In genomic region chr10:103451871-103452713, GRCh38 we compare ENCODE assay signal across 8 cellular contexts. TPM values are rescaled to one million over a fixed set of nuclear protein-coding genes. Genes with fewer than 3 reads are reported as not detected.
DNase-seq lines count a peak whose midpoint lies in the region; ATAC-seq and TF ChIP-seq lines count a peak whose summit lies in the region.

Gene CALHM2, minus strand, starts transcription at chr10:103452370. Its CDS starts 2,429 bp downstream, at chr10:103449941.

- WGBS in upper lobe of left lung, 2 donors: 0 to 2% methylated on average over 10 to 37 of the region's 43 CpGs

- peaks cover 26 to 45% (median 29%) of the 10 kb centered on the region in 4 donors for H3K4me1 ChIP-seq in upper lobe of left lung

- H3K27ac Mint-ChIP-seq in activated naive CD4-positive, alpha-beta T cell treated with anti-CD3 and anti-CD28 coated beads, Interleukin-2, amount 50 U/mL, for 72 hours: peak within 1 kb of the TSS; percentile 60 to 78

- peak in 3 of 4 donors; percentile 21 to 54 (median 40) for TF ChIP-seq POLR2A in upper lobe of left lung (IDR thresholded peaks at IDR 0.05)

- H3K9me3 ChIP-seq in upper lobe of left lung: no peaks in the 10 kb centered on the region

- no peaks in the 10 kb centered on the region for H3K27me3 ChIP-seq in upper lobe of left lung

- no peak for TF ChIP-seq CTCF in upper lobe of left lung (IDR thresholded peaks at IDR 0.05)

- intact Hi-C loops in head of caudate nucleus (cut with DNase I): no loop called here
- intact Hi-C loops in posterior cingulate gyrus (cut with DNase I): no loop called here

- no peaks in the 10 kb centered on the region for H3K9me3 Mint-ChIP-seq in activated naive CD4-positive, alpha-beta T cell treated with anti-CD3 and anti-CD28 coated beads, Interleukin-2, amount 50 U/mL, for 72 hours

- H3K36me3 ChIP-seq in upper lobe of left lung: peaks cover 0 to 26% (median 18%) of the 10 kb centered on the region in 4 donors

- peak; percentile 72 for ATAC-seq in GM18909 (IDR thresholded peaks at IDR 0.05; ENCODE audit: poor library complexity, unreplicated experiment)
- ATAC-seq in HG03280 (IDR thresholded peaks at IDR 0.05; ENCODE audit: unreplicated experiment): peak; percentile 72
- peak; percentile 73 to 76 for ATAC-seq in activated naive CD4-positive, alpha-beta T cell treated with anti-CD3 and anti-CD28 coated beads, Interleukin-2, amount 50 U/mL, for 72 hours
- ATAC-seq in upper lobe of left lung (ENCODE audit: low FRiP score in 2 of 2): peak; percentile 61 to 86

- DNase-seq in AG08395 (ENCODE audit: low spot score) (peak; percentile 81), SK-N-DZ (ENCODE audit: low spot score) (peak; percentile 75), head of caudate nucleus (peak; percentile 7 to 88 (median 75)), posterior cingulate gyrus (peak; percentile 48 to 95 (median 70)), upper lobe of left lung (peak in 1 of 2 donors; percentile 94)
- peak; percentile 67 to 68 for DNase-seq in activated naive CD4-positive, alpha-beta T cell treated with anti-CD3 and anti-CD28 coated beads, Interleukin-2, amount 50 U/mL, for 72 hours (ENCODE audit: low spot score in 2 of 2)

- no peak for TF ChIP-seq EP300 in upper lobe of left lung (IDR thresholded peaks at IDR 0.05)

- H3K27ac ChIP-seq in upper lobe of left lung: peak within 1 kb of the TSS; percentile 77 to 92 (median 88)

- peak within 1 kb of the TSS; percentile 66 to 75 (median 70) for H3K4me3 ChIP-seq in upper lobe of left lung

- H3K36me3 Mint-ChIP-seq in activated naive CD4-positive, alpha-beta T cell treated with anti-CD3 and anti-CD28 coated beads, Interleukin-2, amount 50 U/mL, for 72 hours: peaks cover 0 to 6% of the 10 kb centered on the region in 2 donors

RNA-seq across cellular contexts. Expression of gene CALHM2, which starts in this region (rescaled TPM):
- polyA plus RNA-seq in SK-N-DZ (2014; cell fraction: cytosol; rRNA removed): 8.1 and 12.4 TPM in 2 replicates
- 9.7 and 12.7 TPM in 2 replicates for polyA plus RNA-seq in SK-N-DZ (2014; cell fraction: nucleus; rRNA removed)
- 10 to 100 TPM in 1 of 2 donors, 1 to 10 TPM in 1; 9.1 to 13.5 TPM for total RNA-seq in activated naive CD4-positive, alpha-beta T cell treated with anti-CD3 and anti-CD28 coated beads, Interleukin-2, amount 50 U/mL, for 72 hours
- total RNA-seq in upper lobe of left lung: 10 to 100 TPM; 25.6 to 56.8 (median 40.5) TPM
